26 cellular contexts compared by ENCODE assay signal in the genomic region with DNA sequence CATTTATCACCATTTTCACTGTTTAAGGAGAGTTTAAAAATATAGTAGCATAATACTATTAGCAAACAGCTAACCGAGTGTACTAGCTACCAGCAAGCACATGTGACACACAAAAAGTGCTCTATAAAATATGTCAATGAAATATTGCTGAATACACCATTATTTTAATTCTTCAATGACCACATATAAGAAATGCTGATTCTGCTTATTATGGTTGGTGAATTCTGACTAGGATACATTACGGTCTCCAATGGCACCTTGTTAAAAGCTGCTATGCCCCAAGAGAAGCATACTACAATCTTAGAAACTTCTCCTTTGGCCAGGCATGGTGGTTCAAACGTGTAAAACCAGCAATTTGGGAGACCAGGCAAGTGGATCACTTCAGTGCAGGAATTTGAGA.
"Had no signal": no experiment of that assay in that cellular context is flagged by ENCODE, and none has a peak within 500 bp of the region (broad histone marks: within the 10 kb centered on the region; RNA-seq: fewer than 3 reads in every experiment).

No MANE protein-coding gene starts in this region.

- H3K9me3 ChIP-seq: colonic mucosa, esophagus squamous epithelium, neutrophil, ovary, testis, upper lobe of left lung had no signal

- H3K36me3 ChIP-seq: colonic mucosa, esophagus squamous epithelium, neutrophil, ovary, upper lobe of left lung had no signal

- H3K27ac Mint-ChIP-seq: activated CD8-positive, alpha-beta T cell treated with anti-CD3 and anti-CD28 coated beads for 36 hours; activated naive CD4-positive, alpha-beta T cell treated with anti-CD3 and anti-CD28 coated beads, Interleukin-2, amount 50 U/mL, for 24 hours; activated naive CD8-positive, alpha-beta T cell treated with anti-CD3 and anti-CD28 coated beads, Interleukin-2, amount 50 U/mL, for 24 hours; activated T-helper 2 cell treated with anti-CD3 and anti-CD28 coated beads, Interferon-gamma antibody, Interleukin-2, Interleukin-4, amounts not matched to agents 10 μg/mL and 5 μg/mL and 100 μg/mL, durations not matched to agents 14 hours and 24 hours and 36 hours; progenitor cell of endocrine pancreas; WTC11 had no signal

- H3K27me3 ChIP-seq: colonic mucosa, esophagus squamous epithelium, neutrophil, ovary, testis, upper lobe of left lung had no signal

- H3K9me3 Mint-ChIP-seq: activated CD8-positive, alpha-beta T cell treated with anti-CD3 and anti-CD28 coated beads for 36 hours; activated naive CD4-positive, alpha-beta T cell treated with anti-CD3 and anti-CD28 coated beads, Interleukin-2, amount 50 U/mL, for 24 hours; activated naive CD8-positive, alpha-beta T cell treated with anti-CD3 and anti-CD28 coated beads, Interleukin-2, amount 50 U/mL, for 24 hours; activated T-helper 2 cell treated with anti-CD3 and anti-CD28 coated beads, Interferon-gamma antibody, Interleukin-2, Interleukin-4, amounts not matched to agents 10 μg/mL and 5 μg/mL and 100 μg/mL, durations not matched to agents 14 hours and 24 hours and 36 hours; central memory CD8-positive, alpha-beta T cell had no signal

- H3K4me3 Mint-ChIP-seq: activated CD8-positive, alpha-beta T cell treated with anti-CD3 and anti-CD28 coated beads for 36 hours; activated naive CD4-positive, alpha-beta T cell treated with anti-CD3 and anti-CD28 coated beads, Interleukin-2, amount 50 U/mL, for 24 hours; activated naive CD8-positive, alpha-beta T cell treated with anti-CD3 and anti-CD28 coated beads, Interleukin-2, amount 50 U/mL, for 24 hours; central memory CD8-positive, alpha-beta T cell; nephron; WTC11 had no signal

- H3K4me1 ChIP-seq: colonic mucosa had no signal

- H3K4me3 ChIP-seq: colonic mucosa, esophagus squamous epithelium, ovary, skin epidermis, testis, upper lobe of left lung had no signal

- DNase-seq: activated CD4-positive, alpha-beta T cell treated with anti-CD3 and anti-CD28 coated beads for 1 hour; activated CD4-positive, alpha-beta T cell treated with anti-CD3 and anti-CD28 coated beads, Interleukin-2, amount 50 U/mL, for 1 hour; activated CD8-positive, alpha-beta T cell treated with anti-CD3 and anti-CD28 coated beads for 36 hours; activated naive CD8-positive, alpha-beta T cell treated with anti-CD3 and anti-CD28 coated beads, Interleukin-2, amount 50 U/mL, for 24 hours; activated T-cell treated with anti-CD3 and anti-CD28 coated beads, Interleukin-2, amount 50 U/mL, for 48 hours; amygdala; colonic mucosa; effector CD8-positive, alpha-beta T cell; esophagus squamous epithelium; left ventricle myocardium superior; ovary; stimulated activated CD4-positive, alpha-beta T cell treated with anti-CD3 and anti-CD28 coated beads, Interleukin-12 subunit alpha, Interleukin-12 subunit beta, amount 100 ng/mL, for 4 hours; stimulated activated CD4-positive, alpha-beta T cell treated with anti-CD3 and anti-CD28 coated beads, Interleukin-4, amount 100 ng/mL, for 1 hour; stimulated activated naive CD8-positive, alpha-beta T cell treated with anti-CD3 and anti-CD28 coated beads, Interleukin-15, Interleukin-2, amounts not matched to agents 100 U/mL and 50 U/mL, for 24 hours; T-helper 2 cell; testis; upper lobe of left lung had no signal

- H3K27ac ChIP-seq: colonic mucosa, epithelial cell of prostate, esophagus squamous epithelium, neutrophil, ovary had no signal

- H3K27me3 Mint-ChIP-seq: activated CD8-positive, alpha-beta T cell treated with anti-CD3 and anti-CD28 coated beads for 36 hours; activated naive CD4-positive, alpha-beta T cell treated with anti-CD3 and anti-CD28 coated beads, Interleukin-2, amount 50 U/mL, for 24 hours; activated naive CD8-positive, alpha-beta T cell treated with anti-CD3 and anti-CD28 coated beads, Interleukin-2, amount 50 U/mL, for 24 hours; central memory CD8-positive, alpha-beta T cell; progenitor cell of endocrine pancreas had no signal
